In the genomic region with DNA sequence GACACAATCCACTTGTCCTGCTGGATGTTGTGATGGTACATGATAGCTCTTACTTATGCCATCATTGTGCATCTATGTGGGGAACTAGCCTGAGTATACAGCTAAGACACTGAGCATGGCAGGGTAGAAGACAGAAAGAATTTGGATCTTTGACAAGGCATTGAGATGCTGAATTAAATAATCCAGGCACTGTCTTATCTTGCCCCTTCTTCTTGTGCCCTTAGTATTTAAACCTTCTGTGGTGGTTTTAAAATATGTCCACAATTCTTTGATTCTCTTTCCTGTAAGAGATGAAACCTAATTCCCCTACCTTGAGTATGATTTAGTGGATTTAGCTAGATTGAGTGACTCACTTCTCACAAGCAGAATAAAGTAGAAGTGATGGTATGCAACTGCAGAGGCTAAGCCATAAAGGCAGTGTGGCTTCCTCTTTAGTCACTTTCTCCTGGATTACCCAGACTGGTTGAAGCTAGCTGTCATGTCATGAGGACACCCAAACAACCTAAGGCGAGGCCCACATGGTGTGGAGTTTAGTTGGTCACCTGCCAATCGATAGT, we compare ENCODE assay signal across 13 cellular contexts.
DNase-seq lines count a peak whose midpoint lies in the region; ATAC-seq and TF ChIP-seq lines count a peak whose summit lies in the region.
"Had no signal": no experiment of that assay in that cellular context is flagged by ENCODE, and none has a peak within 500 bp of the region (broad histone marks: within the 10 kb centered on the region; RNA-seq: fewer than 3 reads in every experiment).

No MANE protein-coding gene starts in this region.

- H3K56ac ChIP-seq in IMR-90 (ENCODE audit: extremely low read depth, insufficient read depth, low read length): no peak overlapping the region

- H4K91ac ChIP-seq in IMR-90 (ENCODE audit: insufficient read depth, low read depth, low read length): peak overlapping the region; percentile 77

- no TSS peak for BruUV-seq in IMR-90 (replicated peaks; lab: Mats Ljungman, UMichigan)

- H3K9me3 ChIP-seq in BLaER1 treated with 17β-estradiol and CSF1 and Interleukin-3, amounts not matched to agents 10 nM and 100 nM (replicated peaks in 1 of 11): peaks cover 0 to 8% (median 0%) of the 10 kb centered on the region in 11 experiments; a peak in 2 of 22 replicates
- H3K9me3 ChIP-seq in IMR-90 (ENCODE audit: control insufficient read depth, insufficient read depth, low read length) (no peaks in the 10 kb centered on the region), SK-N-SH (no peaks in the 10 kb centered on the region)
- H3K9me3 ChIP-seq: ascending aorta, psoas muscle had no signal

- H4K20me1 ChIP-seq in BLaER1 treated with 17β-estradiol and CSF1 and Interleukin-3, amounts not matched to agents 10 nM and 100 nM: no peaks in the 10 kb centered on the region
- H4K20me1 ChIP-seq in IMR-90 (ENCODE audit: insufficient read depth, low read length): no peaks in the 10 kb centered on the region
- H4K20me1 ChIP-seq in SK-N-SH (ENCODE audit: insufficient read depth): no peaks in the 10 kb centered on the region

- TF ChIP-seq EP300 in SK-N-SH (IDR thresholded peaks at IDR 0.05; ENCODE audit: borderline replicate concordance in 1 of 2, low read depth in 1 of 2, low read length in 1 of 2): peak; percentile 56 to 78

- H4K8ac ChIP-seq in IMR-90 (ENCODE audit: low read depth in 2 of 2, low read length in 2 of 2): peak overlapping the region in 1 of 2 experiments; percentile 39; a peak in 1 of 4 replicates

- no peak overlapping the region for H3K4me3 ChIP-seq in BLaER1 treated with 17β-estradiol and CSF1 and Interleukin-3, amounts not matched to agents 10 nM and 100 nM
- no peak overlapping the region for H3K4me3 ChIP-seq in IMR-90 (ENCODE audit: insufficient read depth, low read depth, low read length)
- no peak overlapping the region for H3K4me3 ChIP-seq in SK-N-SH (ENCODE audit: low read depth in 2 of 2, low read length in 1 of 2)
- H3K4me3 ChIP-seq: ascending aorta, psoas muscle had no signal

- H3K18ac ChIP-seq in IMR-90 (ENCODE audit: low read depth, low read length): peak overlapping the region; percentile 93; the same call in 1 of the 2 replicates

- peak overlapping the region; percentile 82 for H3K14ac ChIP-seq in IMR-90 (replicated peaks; ENCODE audit: low read depth, low read length)

- CTCF ChIA-PET in IMR-90 (lab: Yijun Ruan, JAX): no interaction called here
- CTCF ChIA-PET in SK-N-SH (lab: Yijun Ruan, JAX): no interaction called here

- H2AK5ac ChIP-seq in IMR-90 (ENCODE audit: low read depth, low read length): peak overlapping the region; percentile 72

- H3K4ac ChIP-seq in IMR-90 (ENCODE audit: low read depth, low read length): peak overlapping the region; percentile 59

- H3K27ac ChIP-seq in BLaER1 treated with 17β-estradiol and CSF1 and Interleukin-3, amounts not matched to agents 10 nM and 100 nM: peak overlapping the region in 2 of 11 experiments; percentile 21 to 27; a peak in 3 of 22 replicates
- H3K27ac ChIP-seq in IMR-90 (ENCODE audit: insufficient read depth, low read length): no peak overlapping the region; the same call in 1 of the 2 replicates
- H3K27ac ChIP-seq in SK-N-SH (ENCODE audit: low read depth in 2 of 2, low read length in 1 of 2): peak overlapping the region; percentile 87 to 99
- H3K27ac ChIP-seq: ascending aorta, psoas muscle had no signal

- dilution Hi-C loops in IMR-90 (cut with HindIII; ENCODE audit: low sequenced_read_pairs, unreplicated experiment): no loop called here

- H4K5ac ChIP-seq in IMR-90 (ENCODE audit: low read depth, low read length): peak overlapping the region; percentile 93; the same call in 1 of the 2 replicates

- H2AFZ ChIP-seq in IMR-90 (replicated peaks; ENCODE audit: low read length, poor library complexity) (peak overlapping the region; percentile 51), SK-N-SH (ENCODE audit: low read depth) (no peak overlapping the region)

- in situ Hi-C loops in IMR-90 (cut with MboI; ENCODE audit: low sequenced_read_pairs): no loop called here

- H2BK5ac ChIP-seq in IMR-90 (ENCODE audit: low read depth, low read length, poor library complexity, severe bottlenecking): peak overlapping the region; percentile 85

- peak overlapping the region; percentile 70 for H2BK120ac ChIP-seq in IMR-90 (ENCODE audit: low read depth, low read length)

- no peak overlapping the region for H2AK9ac ChIP-seq in IMR-90 (replicated peaks; ENCODE audit: low read depth, low read length, poor library complexity)

- H2BK20ac ChIP-seq in IMR-90 (ENCODE audit: low read depth, low read length): peak overlapping the region; percentile 72

- peak; percentile 22; the same call in 1 of the 2 replicates for ATAC-seq in IMR-90 (ENCODE audit: low read depth)
- no peak for ATAC-seq in HG03354 (IDR thresholded peaks at IDR 0.05; ENCODE audit: poor library complexity, severe bottlenecking, unreplicated experiment)
- ATAC-seq in GM21528 (IDR thresholded peaks at IDR 0.05; ENCODE audit: low FRiP score, unreplicated experiment): no peak
- ATAC-seq: psoas muscle had no signal

- intact Hi-C loops in IMR-90 (cut with micrococcal nuclease): no loop called here

- no peaks in the 10 kb centered on the region for H3K36me3 ChIP-seq in BLaER1 treated with 17β-estradiol and CSF1 and Interleukin-3, amounts not matched to agents 10 nM and 100 nM
- H3K36me3 ChIP-seq in IMR-90 (ENCODE audit: control insufficient read depth, insufficient read depth, low read length) (no peaks in the 10 kb centered on the region), SK-N-SH (replicated peaks in 1 of 2; ENCODE audit: control insufficient read depth in 1 of 2, insufficient read depth in 2 of 2, low read length in 1 of 2) (no peaks in the 10 kb centered on the region)
- H3K36me3 ChIP-seq: ascending aorta had no signal

- H3K9me2 ChIP-seq in SK-N-SH: no peaks in the 10 kb centered on the region

- no peaks in the 10 kb centered on the region for H3K79me2 ChIP-seq in SK-N-SH (ENCODE audit: insufficient read depth)

- H2BK15ac ChIP-seq in IMR-90 (ENCODE audit: low read depth, low read length): peak overlapping the region; percentile 85; the same call in 2 of the 3 replicates

- peaks cover 32 to 52% (median 44%) of the 10 kb centered on the region in 10 experiments for H3K4me1 ChIP-seq in BLaER1 treated with 17β-estradiol and CSF1 and Interleukin-3, amounts not matched to agents 10 nM and 100 nM
- H3K4me1 ChIP-seq in IMR-90 (ENCODE audit: control insufficient read depth, insufficient read depth, low read length) (peaks cover 12% of the 10 kb centered on the region), SK-N-SH (ENCODE audit: control insufficient read depth in 1 of 2, insufficient read depth in 2 of 2, low read depth in 1 of 2, low read length in 1 of 2) (peaks cover 0 to 44% of the 10 kb centered on the region in 2 experiments)

- H3K4me2 ChIP-seq in BLaER1 treated with 17β-estradiol and CSF1 and Interleukin-3, amounts not matched to agents 10 nM and 100 nM: peak overlapping the region in 8 of 11 experiments; percentile 54 to 84 (median 66); a peak in 11 of 22 replicates
- no peak overlapping the region for H3K4me2 ChIP-seq in IMR-90 (ENCODE audit: low read depth, low read length)
- H3K4me2 ChIP-seq in SK-N-SH: no peak overlapping the region; the same call in 1 of the 2 replicates

- peak overlapping the region; percentile 2; the same call in 1 of the 2 replicates for H3K23ac ChIP-seq in IMR-90 (ENCODE audit: low read depth, low read length)

- DNase-seq in IMR-90 (peak; percentile 77), SK-N-SH (no peak), glomerular visceral epithelial cell (ENCODE audit: extremely low spot score) (peak; percentile 40), hepatic stellate cell (ENCODE audit: low spot score) (no peak), pons (ENCODE audit: low spot score) (no peak)
- DNase-seq: CD4-positive, CD25-positive, alpha-beta regulatory T cell; NCI-H2171; psoas muscle; stimulated activated CD4-positive, alpha-beta T cell treated with anti-CD3 and anti-CD28 coated beads, Interleukin-2, amount 100 ng/mL, for 48 hours had no signal

- no peak; the same call in 1 of the 2 replicates for TF ChIP-seq POLR2A in IMR-90 (IDR thresholded peaks at IDR 0.05; ENCODE audit: low read depth, low read length)

- POLR2A ChIA-PET in IMR-90 (lab: Charles Lee; ENCODE audit: unreplicated experiment) (no interaction called here), SK-N-SH (lab: Yijun Ruan, JAX) (no interaction called here)

- TF ChIP-seq RAD21 in IMR-90 (IDR thresholded peaks at IDR 0.05; ENCODE audit: low read length) (no peak), SK-N-SH (IDR thresholded peaks at IDR 0.05; ENCODE audit: low read length) (no peak)

- no peaks in the 10 kb centered on the region for H3K27me3 ChIP-seq in BLaER1 treated with 17β-estradiol and CSF1 and Interleukin-3, amounts not matched to agents 10 nM and 100 nM
- H3K27me3 ChIP-seq in IMR-90 (ENCODE audit: control insufficient read depth, insufficient read depth, low read length) (no peaks in the 10 kb centered on the region), SK-N-SH (ENCODE audit: insufficient read depth) (no peaks in the 10 kb centered on the region)
- H3K27me3 ChIP-seq: ascending aorta had no signal

- WGBS in IMR-90 (ENCODE audit: extremely low coverage in 2 of 2, insufficient read length in 1 of 2), 2 experiments: no CpG with 5 or more reads among the region's 2 CpGs
- WGBS in SK-N-SH (ENCODE audit: low lambda C conversion rate): 41% methylated on average over 2 of the region's 2 CpGs

- peaks cover 55% of the 10 kb centered on the region for H3F3A ChIP-seq in SK-N-SH (replicated peaks; ENCODE audit: insufficient read depth)

- TF ChIP-seq CTCF in IMR-90 (conservative IDR thresholded peaks at IDR 0.05; ENCODE audit: low read depth, low read length) (no peak), SK-N-SH (IDR thresholded peaks at IDR 0.05) (no peak)

- H3K9ac ChIP-seq in BLaER1 treated with 17β-estradiol and CSF1 and Interleukin-3, amounts not matched to agents 10 nM and 100 nM: no peak overlapping the region
- H3K9ac ChIP-seq in IMR-90 (ENCODE audit: low read depth, low read length) (no peak overlapping the region), SK-N-SH (peak overlapping the region; percentile 64; the same call in 1 of the 2 replicates)

- H3K9me1 ChIP-seq in IMR-90 (ENCODE audit: insufficient read depth, low read length): peaks cover 7% of the 10 kb centered on the region

- H3K79me1 ChIP-seq in IMR-90 (ENCODE audit: low read depth in 1 of 2, low read length in 2 of 2): 0 out of 4 replicates have a peak, but pooled peaks cover 0 to 3% of the 10 kb centered on the region in 2 experiments

TF ChIP-seq in IMR-90, 13 proteins besides CTCF, POLR2A, EP300 and RAD21 (continues in another document):
- no peak for TF ChIP-seq SMC3 (IDR thresholded peaks at IDR 0.05; ENCODE audit: low read depth, low read length)
- peak; percentile 61; the same call in 1 of the 2 replicates for TF ChIP-seq CEBPB (IDR thresholded peaks at IDR 0.05; ENCODE audit: low read depth, low read length)

TF ChIP-seq in SK-N-SH, 30 proteins besides CTCF, POLR2A, EP300 and RAD21 (continues in another document):
- TF ChIP-seq RXRA (IDR thresholded peaks at IDR 0.05; ENCODE audit: borderline replicate concordance, low read depth) (peak; percentile 67), GABPA (IDR thresholded peaks at IDR 0.05; ENCODE audit: low read depth) (no peak), NRF1 (IDR thresholded peaks at IDR 0.05; ENCODE audit: low read depth, low read length) (no peak), MEF2A (IDR thresholded peaks at IDR 0.05; ENCODE audit: borderline replicate concordance, low read depth) (0 out of 2 replicates have a peak, but pooled peaks have one; percentile 38)

Comparison
In these comparisons a context has a peak if more than half of its experiments do, and no peak if none do; other contexts are left out.
1. H3K4me2 ChIP-seq: peak in BLaER1 treated with 17β-estradiol and CSF1 and Interleukin-3, amounts not matched to agents 10 nM and 100 nM (8 of 11); none in IMR-90 (single experiment) and SK-N-SH (single experiment).
2. DNase-seq: peak in IMR-90 (single experiment) and glomerular visceral epithelial cell (single experiment); none in SK-N-SH (single experiment), hepatic stellate cell (single experiment) and pons (single experiment).